Comparison of ENCODE assay signal across 10 cellular contexts in genomic region chr4:155208258-155209054, GRCh38. TPM values are rescaled to one million over a fixed set of nuclear protein-coding genes. Genes with fewer than 3 reads are reported as not detected.
DNase-seq lines count a peak whose midpoint lies in the region; ATAC-seq and TF ChIP-seq lines count a peak whose summit lies in the region.
"Had no signal": no experiment of that assay in that cellular context is flagged by ENCODE, and none has a peak within 500 bp of the region (broad histone marks: within the 10 kb centered on the region; RNA-seq: fewer than 3 reads in every experiment).

Gene NPY2R, plus strand, starts transcription at chr4:155208636. Its CDS starts 5,304 bp downstream, at chr4:155213940.

- H4K20me1 ChIP-seq in IMR-90 (ENCODE audit: insufficient read depth, low read length): no peaks in the 10 kb centered on the region

- H3K56ac ChIP-seq in IMR-90 (ENCODE audit: extremely low read depth, insufficient read depth, low read length): no peak within 1 kb of the TSS

- no peak for TF ChIP-seq RAD21 in IMR-90 (IDR thresholded peaks at IDR 0.05; ENCODE audit: low read length)

- no peak within 1 kb of the TSS for H4K91ac ChIP-seq in IMR-90 (ENCODE audit: insufficient read depth, low read depth, low read length)

- no peak within 1 kb of the TSS for H3K4me2 ChIP-seq in IMR-90 (ENCODE audit: low read depth, low read length)

- no peak within 1 kb of the TSS for H3K4ac ChIP-seq in IMR-90 (ENCODE audit: low read depth, low read length)

- CTCF ChIA-PET in IMR-90 (lab: Yijun Ruan, JAX): no interaction called here

- H2AFZ ChIP-seq in IMR-90 (replicated peaks; ENCODE audit: low read length, poor library complexity): peak within 1 kb of the TSS; percentile 40

- H4K8ac ChIP-seq in IMR-90 (ENCODE audit: low read depth in 2 of 2, low read length in 2 of 2): no peak within 1 kb of the TSS

- no peak within 1 kb of the TSS for H2BK20ac ChIP-seq in IMR-90 (ENCODE audit: low read depth, low read length)

- ATAC-seq in IMR-90 (ENCODE audit: low read depth): no peak
- peak in 3 of 4 donors; percentile 10 to 35 (median 23) for ATAC-seq in right lobe of liver
- no peak for ATAC-seq in HG03439 (IDR thresholded peaks at IDR 0.05; ENCODE audit: unreplicated experiment)
- ATAC-seq: activated CD4-positive, alpha-beta T cell treated with anti-CD3 and anti-CD28 coated beads for 36 hours had no signal

- peaks cover 17% of the 10 kb centered on the region for H3K27me3 ChIP-seq in IMR-90 (ENCODE audit: control insufficient read depth, insufficient read depth, low read length)
- peaks cover 0 to 19% of the 10 kb centered on the region in 2 donors for H3K27me3 ChIP-seq in right lobe of liver
- H3K27me3 ChIP-seq in subcutaneous abdominal adipose tissue (ENCODE audit: control insufficient read depth in 5 of 5, insufficient read depth in 4 of 5, low read length in 5 of 5): peaks cover 16 to 27% (median 19%) of the 10 kb centered on the region in 5 donors

- H3K4me3 ChIP-seq in IMR-90 (ENCODE audit: insufficient read depth, low read depth, low read length) (no peak within 1 kb of the TSS), coronary artery (peak within 1 kb of the TSS; percentile 68), right lobe of liver (no peak within 1 kb of the TSS), subcutaneous abdominal adipose tissue (ENCODE audit: low read depth in 1 of 5, low read length in 5 of 5) (peak within 1 kb of the TSS in 3 of 5 donors; percentile 1 to 41 (median 13)), foreskin fibroblast (ENCODE audit: low read depth in 1 of 2, low read length in 2 of 2) (no peak within 1 kb of the TSS)

- H3K9me1 ChIP-seq in IMR-90 (ENCODE audit: insufficient read depth, low read length): no peaks in the 10 kb centered on the region

- H3K9me3 ChIP-seq in IMR-90 (ENCODE audit: control insufficient read depth, insufficient read depth, low read length) (no peaks in the 10 kb centered on the region), right lobe of liver (no peaks in the 10 kb centered on the region), subcutaneous abdominal adipose tissue (ENCODE audit: control insufficient read depth in 5 of 5, low read length in 5 of 5) (no peaks in the 10 kb centered on the region)

- no peak within 1 kb of the TSS for H2AK5ac ChIP-seq in IMR-90 (ENCODE audit: low read depth, low read length)

- no peak within 1 kb of the TSS for H3K18ac ChIP-seq in IMR-90 (ENCODE audit: low read depth, low read length)

- no peak for DNase-seq in IMR-90
- no peak for DNase-seq in coronary artery (ENCODE audit: low spot score)
- no peak for DNase-seq in right lobe of liver
- DNase-seq in medulla oblongata (ENCODE audit: extremely low spot score): no peak
- no peak for DNase-seq in foreskin fibroblast
- DNase-seq: activated CD4-positive, alpha-beta T cell treated with anti-CD3 and anti-CD28 coated beads for 36 hours had no signal

- H3K9ac ChIP-seq in IMR-90 (ENCODE audit: low read depth, low read length): no peak within 1 kb of the TSS
- H3K9ac ChIP-seq in subcutaneous abdominal adipose tissue (ENCODE audit: low read length in 5 of 5): no peak within 1 kb of the TSS

- BruUV-seq in IMR-90 (replicated peaks; lab: Mats Ljungman, UMichigan): no TSS peak

- in situ Hi-C loops in IMR-90 (cut with MboI; ENCODE audit: low sequenced_read_pairs): no loop called here

- H2BK5ac ChIP-seq in IMR-90 (ENCODE audit: low read depth, low read length, poor library complexity, severe bottlenecking): no peak within 1 kb of the TSS

- 0% methylated on average over 2 of the region's 55 CpGs; no CpG with 5 or more reads in 1 of the 2 experiments for WGBS in IMR-90 (ENCODE audit: extremely low coverage in 2 of 2, insufficient read length in 1 of 2), 2 experiments
- WGBS in right lobe of liver (ENCODE audit: insufficient coverage, low coverage, low lambda C conversion rate, missing lambda C conversion rate): 4% methylated on average over 18 of the region's 55 CpGs

- no peak within 1 kb of the TSS for H2BK15ac ChIP-seq in IMR-90 (ENCODE audit: low read depth, low read length)

- intact Hi-C loops in IMR-90 (cut with micrococcal nuclease) (no loop called here), right lobe of liver (cut with DNase I) (no loop called here)

- H3K27ac ChIP-seq in IMR-90 (ENCODE audit: insufficient read depth, low read length) (no peak within 1 kb of the TSS), coronary artery (no peak within 1 kb of the TSS), right lobe of liver (no peak within 1 kb of the TSS), subcutaneous abdominal adipose tissue (ENCODE audit: low read depth, low read length) (no peak within 1 kb of the TSS)

- no peak within 1 kb of the TSS for H3K23ac ChIP-seq in IMR-90 (ENCODE audit: low read depth, low read length)

- POLR2A ChIA-PET in IMR-90 (lab: Charles Lee; ENCODE audit: unreplicated experiment): no interaction called here

- no peak within 1 kb of the TSS for H3K14ac ChIP-seq in IMR-90 (replicated peaks; ENCODE audit: low read depth, low read length)

- dilution Hi-C loops in IMR-90 (cut with HindIII; ENCODE audit: low sequenced_read_pairs, unreplicated experiment): no loop called here

- H3K36me3 ChIP-seq in IMR-90 (ENCODE audit: control insufficient read depth, insufficient read depth, low read length) (no peaks in the 10 kb centered on the region), right lobe of liver (no peaks in the 10 kb centered on the region), subcutaneous abdominal adipose tissue (ENCODE audit: control insufficient read depth in 5 of 5, insufficient read depth in 5 of 5, low read length in 5 of 5) (no peaks in the 10 kb centered on the region)

- TF ChIP-seq CTCF in IMR-90 (conservative IDR thresholded peaks at IDR 0.05; ENCODE audit: low read depth, low read length) (no peak), coronary artery (IDR thresholded peaks at IDR 0.05) (no peak), right lobe of liver (IDR thresholded peaks at IDR 0.05) (no peak), foreskin fibroblast (IDR thresholded peaks at IDR 0.05; ENCODE audit: low read depth, low read length) (no peak)

- no peaks in the 10 kb centered on the region for H3K4me1 ChIP-seq in IMR-90 (ENCODE audit: control insufficient read depth, insufficient read depth, low read length)
- peaks cover 0 to 14% (median 0%) of the 10 kb centered on the region in 4 donors for H3K4me1 ChIP-seq in right lobe of liver
- H3K4me1 ChIP-seq in subcutaneous abdominal adipose tissue (ENCODE audit: control insufficient read depth in 5 of 5, insufficient read depth in 5 of 5, low read length in 5 of 5): peaks cover 1 to 18% (median 15%) of the 10 kb centered on the region in 5 donors

- H2AK9ac ChIP-seq in IMR-90 (replicated peaks; ENCODE audit: low read depth, low read length, poor library complexity): no peak within 1 kb of the TSS

- no peak within 1 kb of the TSS for H2BK120ac ChIP-seq in IMR-90 (ENCODE audit: low read depth, low read length)

- TF ChIP-seq POLR2A in IMR-90 (IDR thresholded peaks at IDR 0.05; ENCODE audit: low read depth, low read length): no peak
- TF ChIP-seq POLR2A in right lobe of liver (IDR thresholded peaks at IDR 0.05): no peak

- no peak within 1 kb of the TSS for H4K5ac ChIP-seq in IMR-90 (ENCODE audit: low read depth, low read length)

- no peaks in the 10 kb centered on the region for H3K79me1 ChIP-seq in IMR-90 (ENCODE audit: low read depth in 1 of 2, low read length in 2 of 2)

TF ChIP-seq in IMR-90, 13 proteins besides CTCF, POLR2A, EP300 and RAD21:
- TF ChIP-seq RCOR1 (IDR thresholded peaks at IDR 0.05; ENCODE audit: insufficient replicate concordance, low read length): no peak
- no peak for TF ChIP-seq SMC3 (IDR thresholded peaks at IDR 0.05; ENCODE audit: low read depth, low read length)
- no peak for TF ChIP-seq ELK1 (IDR thresholded peaks at IDR 0.05; ENCODE audit: borderline replicate concordance, low read depth, low read length)
TF ChIP-seq in IMR-90: peak in this region for 0.

RNA-seq across cellular contexts. Expression of gene NPY2R, which starts in this region (rescaled TPM):
- not detected in 2 replicates for total RNA-seq in IMR-90 (2012; rRNA removed)
- not detected in 2 replicates for polyA plus RNA-seq in IMR-90 (2012; rRNA removed)
- polyA plus RNA-seq in IMR-90 (2012; cell fraction: cytosol; rRNA removed): not detected in 2 replicates
- polyA plus RNA-seq in IMR-90 (2012; cell fraction: nucleus; rRNA removed; ENCODE audit: low replicate concordance): not detected in 2 replicates
- not detected for total RNA-seq in right lobe of liver
- total RNA-seq: activated CD4-positive, alpha-beta T cell treated with anti-CD3 and anti-CD28 coated beads for 36 hours; fibroblast of villous mesenchyme; RPMI7951 had no signal

Comparison
In these comparisons a context has a peak if more than half of its experiments do, and no peak if none do; other contexts are left out.
1. Peak in ATAC-seq in right lobe of liver; RNA of the gene not detected or under 1 TPM.
2. H3K4me3 ChIP-seq: peak in coronary artery (single experiment) and subcutaneous abdominal adipose tissue (3 of 5); none in IMR-90 (single experiment), right lobe of liver (0 of 3) and foreskin fibroblast (0 of 2).